In the genomic region with DNA sequence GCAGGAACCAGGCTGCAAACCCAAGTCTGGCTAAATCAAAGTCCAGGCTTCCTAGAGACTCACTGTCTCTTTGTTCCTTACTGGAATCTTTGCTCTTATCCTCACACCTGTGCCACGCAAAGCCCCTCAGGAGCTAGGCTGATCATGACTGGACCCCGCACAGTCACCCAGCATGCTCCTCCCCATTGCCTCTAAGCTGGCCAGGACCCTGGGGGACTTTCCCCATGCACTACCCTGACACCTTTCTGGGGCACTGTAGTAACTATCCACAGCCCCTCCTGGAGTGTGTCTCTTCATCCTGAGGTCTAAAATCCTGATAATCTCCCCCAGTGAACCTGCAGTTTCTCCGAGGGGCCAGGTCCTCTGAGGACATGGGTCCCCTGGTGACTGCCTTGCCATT, we compare ENCODE assay signal across 8 cellular contexts. TPM values are rescaled to one million over a fixed set of nuclear protein-coding genes. Genes with fewer than 3 reads are reported as not detected.
A peak's percentile ranks its signal among the peaks of the same experiment; 100 is the strongest.
DNase-seq lines count a peak whose midpoint lies in the region; ATAC-seq and TF ChIP-seq lines count a peak whose summit lies in the region.
"Not testable (repeated sequence)": the region's sequence is repeated elsewhere in the genome, so short reads cannot be mapped to it uniquely, and the experiment has no call there.

No MANE protein-coding gene starts in this region.

- H3K27ac ChIP-seq in esophagus muscularis mucosa (replicated peaks in 1 of 4); naive thymus-derived CD4-positive, alpha-beta T cell (ENCODE audit: low read depth, low read length); upper lobe of right lung: not testable (repeated sequence)

- not testable (repeated sequence) for TF ChIP-seq POLR2A in esophagus muscularis mucosa (IDR thresholded peaks at IDR 0.05; ENCODE audit: low read depth)

- POLR2A ChIA-PET in naive thymus-derived CD4-positive, alpha-beta T cell (lab: Charles Lee): not testable (repeated sequence)

- intact Hi-C loops in esophagus muscularis mucosa (cut with DNase I); naive thymus-derived CD4-positive, alpha-beta T cell (cut with micrococcal nuclease); upper lobe of right lung (cut with DNase I): not testable (repeated sequence)

- H3K4me1 Mint-ChIP-seq in activated naive CD4-positive, alpha-beta T cell treated with anti-CD3 and anti-CD28 coated beads, Interleukin-2, amount 10 ng/mL, durations not matched to agents 7 days and 5 days; naive thymus-derived CD4-positive, alpha-beta T cell; stimulated activated memory B cell treated with anti-CD40 and anti-IgM and Interleukin-4, amounts not matched to agents 10 μg/mL and 1 μg/mL and 100 μg/mL, for 72 hours; stimulated activated naive CD8-positive, alpha-beta T cell treated with anti-CD3 and anti-CD28 coated beads, Interleukin-15, amount 100 ng/mL, for 72 hours: not testable (repeated sequence)
- peaks cover 12% of the 10 kb centered on the region for H3K4me1 Mint-ChIP-seq in endothelial cell (ENCODE audit: unreplicated experiment)

- TF ChIP-seq EP300 in esophagus muscularis mucosa (IDR thresholded peaks at IDR 0.05): not testable (repeated sequence)

- peak overlapping the region; percentile 17 for H3K27ac Mint-ChIP-seq in activated naive CD4-positive, alpha-beta T cell treated with anti-CD3 and anti-CD28 coated beads, Interleukin-2, amount 10 ng/mL, durations not matched to agents 7 days and 5 days
- peak overlapping the region; percentile 52 for H3K27ac Mint-ChIP-seq in endothelial cell (ENCODE audit: unreplicated experiment)
- H3K27ac Mint-ChIP-seq in naive thymus-derived CD4-positive, alpha-beta T cell; stimulated activated memory B cell treated with anti-CD40 and anti-IgM and Interleukin-4, amounts not matched to agents 10 μg/mL and 1 μg/mL and 100 μg/mL, for 72 hours; stimulated activated naive CD8-positive, alpha-beta T cell treated with anti-CD3 and anti-CD28 coated beads, Interleukin-15, amount 100 ng/mL, for 72 hours: not testable (repeated sequence)

- H3K9me3 ChIP-seq in esophagus muscularis mucosa; naive thymus-derived CD4-positive, alpha-beta T cell (ENCODE audit: control insufficient read depth in 2 of 3, low read length in 3 of 3); upper lobe of right lung: not testable (repeated sequence)

- not testable (repeated sequence) for TF ChIP-seq CTCF in endothelial cell (IDR thresholded peaks at IDR 0.05; ENCODE audit: unreplicated experiment); esophagus muscularis mucosa (IDR thresholded peaks at IDR 0.05); upper lobe of right lung (IDR thresholded peaks at IDR 0.05)

- H3K4me1 ChIP-seq in esophagus muscularis mucosa; naive thymus-derived CD4-positive, alpha-beta T cell (ENCODE audit: control insufficient read depth in 2 of 2, insufficient read depth in 2 of 2, low read length in 2 of 2); upper lobe of right lung: not testable (repeated sequence)

- CTCF ChIA-PET in activated naive CD4-positive, alpha-beta T cell treated with anti-CD3 and anti-CD28 coated beads, Interleukin-2, amount 10 ng/mL, durations not matched to agents 7 days and 5 days (lab: Charles Lee); naive thymus-derived CD4-positive, alpha-beta T cell (lab: Charles Lee): not testable (repeated sequence)

- H3K9me3 Mint-ChIP-seq in activated naive CD4-positive, alpha-beta T cell treated with anti-CD3 and anti-CD28 coated beads, Interleukin-2, amount 10 ng/mL, durations not matched to agents 7 days and 5 days; endothelial cell (ENCODE audit: unreplicated experiment); naive thymus-derived CD4-positive, alpha-beta T cell; stimulated activated memory B cell treated with anti-CD40 and anti-IgM and Interleukin-4, amounts not matched to agents 10 μg/mL and 1 μg/mL and 100 μg/mL, for 72 hours; stimulated activated naive CD8-positive, alpha-beta T cell treated with anti-CD3 and anti-CD28 coated beads, Interleukin-15, amount 100 ng/mL, for 72 hours: not testable (repeated sequence)

- H3K4me3 Mint-ChIP-seq in activated naive CD4-positive, alpha-beta T cell treated with anti-CD3 and anti-CD28 coated beads, Interleukin-2, amount 10 ng/mL, durations not matched to agents 7 days and 5 days; endothelial cell (ENCODE audit: unreplicated experiment); naive thymus-derived CD4-positive, alpha-beta T cell; stimulated activated memory B cell treated with anti-CD40 and anti-IgM and Interleukin-4, amounts not matched to agents 10 μg/mL and 1 μg/mL and 100 μg/mL, for 72 hours; stimulated activated naive CD8-positive, alpha-beta T cell treated with anti-CD3 and anti-CD28 coated beads, Interleukin-15, amount 100 ng/mL, for 72 hours: not testable (repeated sequence)

- H3K36me3 ChIP-seq in esophagus muscularis mucosa; naive thymus-derived CD4-positive, alpha-beta T cell (ENCODE audit: control insufficient read depth in 2 of 3, insufficient read depth in 3 of 3, low read length in 3 of 3); upper lobe of right lung: not testable (repeated sequence)

- H3K27me3 Mint-ChIP-seq in activated naive CD4-positive, alpha-beta T cell treated with anti-CD3 and anti-CD28 coated beads, Interleukin-2, amount 10 ng/mL, durations not matched to agents 7 days and 5 days; endothelial cell (ENCODE audit: unreplicated experiment); naive thymus-derived CD4-positive, alpha-beta T cell; stimulated activated naive CD8-positive, alpha-beta T cell treated with anti-CD3 and anti-CD28 coated beads, Interleukin-15, amount 100 ng/mL, for 72 hours: not testable (repeated sequence)
- peaks cover 15% of the 10 kb centered on the region for H3K27me3 Mint-ChIP-seq in stimulated activated memory B cell treated with anti-CD40 and anti-IgM and Interleukin-4, amounts not matched to agents 10 μg/mL and 1 μg/mL and 100 μg/mL, for 72 hours

- H3K4me3 ChIP-seq in esophagus muscularis mucosa; naive thymus-derived CD4-positive, alpha-beta T cell (ENCODE audit: low read length); upper lobe of right lung: not testable (repeated sequence)

- not testable (repeated sequence) for H3K27me3 ChIP-seq in esophagus muscularis mucosa; naive thymus-derived CD4-positive, alpha-beta T cell (ENCODE audit: control insufficient read depth in 2 of 2, insufficient read depth in 2 of 2, low read length in 2 of 2); upper lobe of right lung

- WGBS in esophagus muscularis mucosa: 95% methylated on average over 2 of the region's 3 CpGs

- peak; percentile 10 for ATAC-seq in naive thymus-derived CD4-positive, alpha-beta T cell
- peak; percentile 37 for ATAC-seq in stimulated activated memory B cell treated with anti-CD40 and anti-IgM and Interleukin-4, amounts not matched to agents 10 μg/mL and 1 μg/mL and 100 μg/mL, for 72 hours
- ATAC-seq in stimulated activated naive CD8-positive, alpha-beta T cell treated with anti-CD3 and anti-CD28 coated beads, Interleukin-15, amount 100 ng/mL, for 72 hours: peak; percentile 49
- peak; percentile 15 for ATAC-seq in upper lobe of right lung

- peak; percentile 2 for DNase-seq in H4 (ENCODE audit: low spot score)
- DNase-seq in activated naive CD4-positive, alpha-beta T cell treated with anti-CD3 and anti-CD28 coated beads, Interleukin-2, amount 10 ng/mL, durations not matched to agents 7 days and 5 days; endothelial cell (ENCODE audit: low spot score); naive thymus-derived CD4-positive, alpha-beta T cell; stimulated activated naive CD8-positive, alpha-beta T cell treated with anti-CD3 and anti-CD28 coated beads, Interleukin-15, amount 100 ng/mL, for 72 hours; upper lobe of right lung: not testable (repeated sequence)
- DNase-seq in esophagus muscularis mucosa (ENCODE audit: extremely low spot score): peak; percentile 53

- H3K36me3 Mint-ChIP-seq in activated naive CD4-positive, alpha-beta T cell treated with anti-CD3 and anti-CD28 coated beads, Interleukin-2, amount 10 ng/mL, durations not matched to agents 7 days and 5 days; endothelial cell (ENCODE audit: low read depth, unreplicated experiment); naive thymus-derived CD4-positive, alpha-beta T cell; stimulated activated memory B cell treated with anti-CD40 and anti-IgM and Interleukin-4, amounts not matched to agents 10 μg/mL and 1 μg/mL and 100 μg/mL, for 72 hours: not testable (repeated sequence)

RNA-seq across cellular contexts. Expression of a gene that starts 21.3 kb away (rescaled TPM):
- total RNA-seq in H4 (2014; rRNA removed; shearing (Covaris generic)): 97.4 and 119 TPM in 2 replicates
- total RNA-seq in endothelial cell (ENCODE audit: unreplicated experiment): 33.6 TPM
- 10 to 100 TPM; 10.8 to 14.3 (median 11.8) TPM for total RNA-seq in esophagus muscularis mucosa
- total RNA-seq in naive thymus-derived CD4-positive, alpha-beta T cell: 10 to 100 TPM in 1 of 5 experiments, 1 to 10 TPM in 4; 4.5 to 10.0 (median 7.1) TPM
- under 1 TPM; 0.52 to 0.67 TPM for polyA plus RNA-seq in naive thymus-derived CD4-positive, alpha-beta T cell
- total RNA-seq in upper lobe of right lung: 52.0 TPM
